ENCODE assay signal across 8 cellular contexts in the genomic region with DNA sequence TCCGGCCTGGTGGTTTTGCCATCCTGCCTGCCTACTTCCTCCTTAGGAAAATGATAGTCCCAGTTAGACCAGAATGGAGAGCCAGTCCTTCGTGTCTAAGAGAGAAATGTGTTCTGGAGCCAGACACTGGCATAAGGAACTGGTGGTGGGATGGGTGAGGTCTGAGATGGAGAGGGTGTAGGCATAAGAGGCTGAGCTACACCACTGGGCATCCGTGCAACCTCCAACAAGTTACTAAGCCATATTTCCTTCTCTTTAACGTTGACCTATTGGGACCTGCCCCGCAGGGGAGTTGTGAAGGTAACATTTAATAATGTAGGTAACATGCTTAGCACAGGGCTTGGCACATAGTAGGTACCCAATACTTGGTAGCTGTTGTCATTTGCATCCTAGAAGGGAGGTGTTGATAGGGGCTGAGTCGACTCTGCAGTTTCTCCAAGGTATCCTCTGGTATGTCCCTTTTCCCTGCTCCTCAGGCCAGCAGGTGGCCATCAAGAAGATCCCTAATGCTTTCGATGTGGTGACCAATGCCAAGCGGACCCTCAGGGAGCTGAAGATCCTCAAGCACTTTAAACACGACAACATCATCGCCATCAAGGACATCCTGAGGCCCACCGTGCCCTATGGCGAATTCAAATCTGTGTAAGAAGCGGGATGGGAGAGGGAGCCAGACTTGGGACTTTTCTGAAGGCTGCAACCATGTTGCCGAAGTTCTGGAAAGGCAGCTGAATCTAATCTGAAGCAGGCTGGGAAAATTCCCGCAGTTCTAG. TPM values are rescaled to one million over a fixed set of nuclear protein-coding genes. Genes with fewer than 3 reads are reported as not detected.
A peak's percentile ranks its signal among the peaks of the same experiment; 100 is the strongest.
DNase-seq lines count a peak whose midpoint lies in the region; ATAC-seq and TF ChIP-seq lines count a peak whose summit lies in the region.

No MANE protein-coding gene starts in this region.

- H3K27ac ChIP-seq in GM23338 (ENCODE audit: low read depth) (peak overlapping the region; percentile 79; the same call in 1 of the 2 replicates), right cardiac atrium (ENCODE audit: low read length) (no peak overlapping the region), skeletal muscle tissue (ENCODE audit: low read depth, low read length) (peak overlapping the region; percentile 97)

- peaks cover 32% of the 10 kb centered on the region for H3K79me2 ChIP-seq in GM23338 (replicated peaks; ENCODE audit: insufficient read depth)

- WGBS in right cardiac atrium = 70% methylated on average over 15 of the region's 15 CpGs

- peak overlapping the region; percentile 75 for H3K4me3 ChIP-seq in GM23338
- peak overlapping the region; percentile 85 for H3K4me3 ChIP-seq in WI38 (ENCODE audit: low read depth, low read length)
- peak overlapping the region; percentile 77 for H3K4me3 ChIP-seq in right cardiac atrium (ENCODE audit: low read length)
- H3K4me3 ChIP-seq in skeletal muscle tissue (ENCODE audit: low read length in 3 of 3) = peak overlapping the region; percentile 78 to 81 (median 78)

- H3K27me3 Mint-ChIP-seq in GM23338 (ENCODE audit: insufficient read depth, low read depth, poor library complexity) = peaks cover 13% of the 10 kb centered on the region

- H3K27me3 ChIP-seq in GM23338 (ENCODE audit: insufficient read depth) (no peaks in the 10 kb centered on the region), right cardiac atrium (ENCODE audit: control insufficient read depth, insufficient read depth) (no peaks in the 10 kb centered on the region), skeletal muscle tissue (ENCODE audit: control insufficient read depth in 3 of 3, insufficient read depth in 3 of 3, low read length in 3 of 3) (no peaks in the 10 kb centered on the region)

- intact Hi-C loops in right cardiac atrium (cut with DNase I) = loop anchor here in 2 of 4 donors (5.0 to 10.0 kb wide), 2 partner anchors 55 to 128 kb away; no protein-coding TSS in a partner anchor

- peak overlapping the region; percentile 97 for H3K4me3 Mint-ChIP-seq in GM23338

- peaks cover 52% of the 10 kb centered on the region for H3K36me3 Mint-ChIP-seq in GM23338 (ENCODE audit: low read depth)

- in situ Hi-C loops in ACHN (cut with HindIII; ENCODE audit: low pct_ligation_motif_present, low pct_unique_long_range_greater_than_20kb, low sequenced_read_pairs) = no loop called here

- H3K9ac ChIP-seq in skeletal muscle tissue (ENCODE audit: low read depth in 1 of 3, low read length in 3 of 3) = peak overlapping the region; percentile 81 to 86 (median 82)

- ATAC-seq in GM23338 (no peak), right cardiac atrium (no peak), GM21528 (IDR thresholded peaks at IDR 0.05; ENCODE audit: low FRiP score, unreplicated experiment) (no peak)

- peaks cover 11% of the 10 kb centered on the region; the same call in 1 of the 2 replicates for H3F3A ChIP-seq in GM23338 (replicated peaks; ENCODE audit: low read depth)

- peaks cover 10% of the 10 kb centered on the region for H3K36me3 ChIP-seq in GM23338 (ENCODE audit: insufficient read depth)
- H3K36me3 ChIP-seq in skeletal muscle tissue (ENCODE audit: control insufficient read depth in 3 of 3, insufficient read depth in 3 of 3, low read length in 3 of 3) = peaks cover 34 to 38% (median 35%) of the 10 kb centered on the region in 3 donors

- no peak for DNase-seq in GM23338 (ENCODE audit: low spot score)
- DNase-seq in right cardiac atrium = no peak
- DNase-seq in ACHN = no peak
- no peak for DNase-seq in NCI-H1092 (lab: John Stamatoyannopoulos, UW)
- DNase-seq in germinal center (ENCODE audit: low spot score) = no peak

- no peak overlapping the region for H3K27ac Mint-ChIP-seq in GM23338

- no peaks in the 10 kb centered on the region for H3K9me2 ChIP-seq in GM23338 (ENCODE audit: insufficient read depth)

- H4K20me1 ChIP-seq in GM23338 (replicated peaks; ENCODE audit: insufficient read depth) = peaks cover 13% of the 10 kb centered on the region

- H3K4me1 Mint-ChIP-seq in GM23338 = peaks cover 18% of the 10 kb centered on the region

- no peak for TF ChIP-seq CTCF in GM23338 (conservative IDR thresholded peaks at IDR 0.05; ENCODE audit: low read depth in 2 of 2)
- TF ChIP-seq CTCF in WI38 (IDR thresholded peaks at IDR 0.05; ENCODE audit: low read depth, low read length) = no peak

- H3K9me3 Mint-ChIP-seq in GM23338 = no peaks in the 10 kb centered on the region; the same call in 2 of the 3 replicates

- H3K4me1 ChIP-seq in GM23338 (ENCODE audit: insufficient read depth) (peaks cover 4% of the 10 kb centered on the region), right cardiac atrium (ENCODE audit: control insufficient read depth, insufficient read depth, low read length) (peaks cover 9% of the 10 kb centered on the region), skeletal muscle tissue (ENCODE audit: control insufficient read depth in 3 of 3, insufficient read depth in 3 of 3, low read length in 3 of 3) (peaks cover 28 to 37% (median 29%) of the 10 kb centered on the region in 3 donors)

- H2AFZ ChIP-seq in GM23338 = no peak overlapping the region

- no peaks in the 10 kb centered on the region for H3K9me3 ChIP-seq in right cardiac atrium (ENCODE audit: control insufficient read depth, low read length)
- H3K9me3 ChIP-seq in skeletal muscle tissue (ENCODE audit: control insufficient read depth in 3 of 3, low read length in 3 of 3) = no peaks in the 10 kb centered on the region

- peak overlapping the region; percentile 94 for H3K4me2 ChIP-seq in GM23338

RNA-seq across cellular contexts. Expression of a gene that starts 1.2 kb away (rescaled TPM):
- 40.8 and 53.1 TPM in 2 replicates for total RNA-seq in GM23338 (2014; rRNA removed; shearing (Covaris generic))
- polyA plus RNA-seq in GM23338 (2016; fragmentation: Nextera tagmentation; extraction: Ambion mirVana) = 15.5 and 15.6 TPM in 2 replicates
- total RNA-seq in right cardiac atrium = 10 to 100 TPM; 13.3 to 16.7 (median 16.3) TPM
- polyA plus RNA-seq in right cardiac atrium = 9.0 TPM
- total RNA-seq in skeletal muscle tissue = 7.8 TPM

RNA-seq across cellular contexts. Expression of a gene that starts 7.5 kb away (rescaled TPM):
- 2.6 and 7.7 TPM in 2 replicates for total RNA-seq in GM23338 (2014; rRNA removed; shearing (Covaris generic))
- polyA plus RNA-seq in GM23338 (2016; fragmentation: Nextera tagmentation; extraction: Ambion mirVana) = 9.4 and 9.7 TPM in 2 replicates
- 100 to 1,000 TPM in 3 of 4 donors, 10 to 100 TPM in 1; 92.8 to 160 (median 131) TPM for total RNA-seq in right cardiac atrium
- 95.2 TPM for polyA plus RNA-seq in right cardiac atrium
- 29.2 TPM for total RNA-seq in skeletal muscle tissue

RNA-seq across cellular contexts. Expression of a gene that starts 17.0 kb away (rescaled TPM):
- total RNA-seq in GM23338 (2014; rRNA removed; shearing (Covaris generic)) = 47.2 and 63.5 TPM in 2 replicates
- polyA plus RNA-seq in GM23338 (2016; fragmentation: Nextera tagmentation; extraction: Ambion mirVana) (28.6 and 35.2 TPM in 2 replicates), right cardiac atrium (20.9 TPM)
- total RNA-seq in right cardiac atrium (10 to 100 TPM in 3 of 4 donors, 1 to 10 TPM in 1; 9.8 to 14.6 (median 12.1) TPM), skeletal muscle tissue (3.1 TPM)

RNA-seq across cellular contexts. Expression of a gene that starts 31.5 kb away (rescaled TPM):
- total RNA-seq in GM23338 (2014; rRNA removed; shearing (Covaris generic)) = 1.5 and 4.1 TPM in 2 replicates
- polyA plus RNA-seq in GM23338 (2016; fragmentation: Nextera tagmentation; extraction: Ambion mirVana) (0.38 and 0.42 TPM in 2 replicates), right cardiac atrium (3.3 TPM)
- total RNA-seq in right cardiac atrium (1 to 10 TPM; 2.5 to 6.3 (median 4.4) TPM), skeletal muscle tissue (2.1 TPM)
